ENCODE assay signal across 9 cellular contexts in genomic region chr2:79860233-79861058, GRCh38.
A peak's percentile ranks its signal among the peaks of the same experiment; 100 is the strongest.
DNase-seq lines count a peak whose midpoint lies in the region; ATAC-seq and TF ChIP-seq lines count a peak whose summit lies in the region.
"Had no signal": no experiment of that assay in that cellular context is flagged by ENCODE, and none has a peak within 500 bp of the region (broad histone marks: within the 10 kb centered on the region; RNA-seq: fewer than 3 reads in every experiment).

No MANE protein-coding gene starts in this region.

- H3K4me1 Mint-ChIP-seq in neural progenitor cell = peaks cover 28% of the 10 kb centered on the region
- no peaks in the 10 kb centered on the region for H3K4me1 Mint-ChIP-seq in effector memory CD8-positive, alpha-beta T cell (ENCODE audit: low read depth in 2 of 2)

- no peak overlapping the region for H3K4me3 Mint-ChIP-seq in neural progenitor cell
- no peak overlapping the region for H3K4me3 Mint-ChIP-seq in effector memory CD8-positive, alpha-beta T cell
- H3K4me3 Mint-ChIP-seq: dendritic cell treated with granulocyte-macrophage colony-stimulating factor and Interleukin-4, amounts not matched to agents 40 ng/mL and 50 ng/mL, for 4 days had no signal

- peaks cover 7% of the 10 kb centered on the region for H3K36me3 Mint-ChIP-seq in neural progenitor cell
- no peaks in the 10 kb centered on the region for H3K36me3 Mint-ChIP-seq in effector memory CD8-positive, alpha-beta T cell (ENCODE audit: insufficient read depth)

- H3K27me3 ChIP-seq in body of pancreas = no peaks in the 10 kb centered on the region
- H3K27me3 ChIP-seq in neural progenitor cell = no peaks in the 10 kb centered on the region

- no peaks in the 10 kb centered on the region for H3K27me3 Mint-ChIP-seq in neural progenitor cell (ENCODE audit: insufficient read depth, low read depth)
- no peaks in the 10 kb centered on the region for H3K27me3 Mint-ChIP-seq in effector memory CD8-positive, alpha-beta T cell
- H3K27me3 Mint-ChIP-seq: dendritic cell treated with granulocyte-macrophage colony-stimulating factor and Interleukin-4, amounts not matched to agents 40 ng/mL and 50 ng/mL, for 4 days had no signal

- DNase-seq in GM04503 (ENCODE audit: low read depth) = peak; percentile 9
- DNase-seq in NAMALWA (ENCODE audit: low spot score) = peak; percentile 44
- DNase-seq in body of pancreas = peak in 2 of 4 donors; percentile 17 to 38
- DNase-seq in neural progenitor cell (ENCODE audit: low spot score) = peak; percentile 61
- DNase-seq in activated T-cell treated with anti-CD3 and anti-CD28 coated beads, Interleukin-2, amount 50 U/mL, for 1 hour = no peak
- DNase-seq in activated CD4-positive, CD25-positive, alpha-beta regulatory T cell treated with anti-CD3 and anti-CD28 coated beads, Interleukin-2, amount 50 U/mL, for 72 hours = no peak
- no peak for DNase-seq in effector memory CD8-positive, alpha-beta T cell
- DNase-seq in T-helper 1 cell = no peak

- H3K9me3 ChIP-seq in body of pancreas = no peaks in the 10 kb centered on the region
- H3K9me3 ChIP-seq in neural progenitor cell (ENCODE audit: low read depth) = no peaks in the 10 kb centered on the region

- intact Hi-C loops in body of pancreas (cut with DNase I) = no loop called here

- H3K27ac Mint-ChIP-seq in neural progenitor cell = peak overlapping the region; percentile 55
- no peak overlapping the region for H3K27ac Mint-ChIP-seq in effector memory CD8-positive, alpha-beta T cell
- H3K27ac Mint-ChIP-seq: dendritic cell treated with granulocyte-macrophage colony-stimulating factor and Interleukin-4, amounts not matched to agents 40 ng/mL and 50 ng/mL, for 4 days had no signal

- 24 to 28% methylated on average over 10 of the region's 10 CpGs for WGBS in body of pancreas, 2 donors

- H3K27ac ChIP-seq in body of pancreas = no peak overlapping the region
- no peak overlapping the region for H3K27ac ChIP-seq in neural progenitor cell

- no peaks in the 10 kb centered on the region for H3K79me2 ChIP-seq in neural progenitor cell (ENCODE audit: low read depth)

- H3K9me3 Mint-ChIP-seq in neural progenitor cell = peaks cover 3% of the 10 kb centered on the region
- H3K9me3 Mint-ChIP-seq in effector memory CD8-positive, alpha-beta T cell = peaks cover 15 to 18% of the 10 kb centered on the region in 2 donors
- H3K9me3 Mint-ChIP-seq: dendritic cell treated with granulocyte-macrophage colony-stimulating factor and Interleukin-4, amounts not matched to agents 40 ng/mL and 50 ng/mL, for 4 days had no signal

- H3K4me2 ChIP-seq in neural progenitor cell = no peak overlapping the region

- peaks cover 8% of the 10 kb centered on the region for H3K4me1 ChIP-seq in body of pancreas
- H3K4me1 ChIP-seq in neural progenitor cell = peaks cover 15% of the 10 kb centered on the region

- H3K36me3 ChIP-seq in body of pancreas (replicated peaks in 1 of 2; ENCODE audit: insufficient read depth in 1 of 2, low read depth in 2 of 2) = no peaks in the 10 kb centered on the region
- no peaks in the 10 kb centered on the region for H3K36me3 ChIP-seq in neural progenitor cell

- TF ChIP-seq POLR2A in body of pancreas (IDR thresholded peaks at IDR 0.05) = no peak

- no peak overlapping the region for H3K9ac ChIP-seq in neural progenitor cell

- no peak overlapping the region for H2AFZ ChIP-seq in neural progenitor cell (replicated peaks)

- H3F3A ChIP-seq in neural progenitor cell (ENCODE audit: low read depth) = no peaks in the 10 kb centered on the region

- TF ChIP-seq CTCF in body of pancreas (IDR thresholded peaks at IDR 0.05) = peak in 6 of 7 experiments; percentile 36 to 71 (median 62)
- peak; percentile 76 for TF ChIP-seq CTCF in neural progenitor cell (IDR thresholded peaks at IDR 0.05)

- H3K4me3 ChIP-seq in body of pancreas (no peak overlapping the region), neural progenitor cell (no peak overlapping the region)

- ATAC-seq in body of pancreas = peak; percentile 80
- no peak for ATAC-seq in effector memory CD8-positive, alpha-beta T cell (replicated peaks)

- H4K20me1 ChIP-seq in neural progenitor cell (ENCODE audit: low read depth) = no peaks in the 10 kb centered on the region

Comparison
In these comparisons a context has a peak if more than half of its experiments do, and no peak if none do; other contexts are left out.
1. DNase-seq: peak in GM04503 (single experiment), NAMALWA (single experiment) and neural progenitor cell (single experiment); none in activated T-cell treated with anti-CD3 and anti-CD28 coated beads, Interleukin-2, amount 50 U/mL, for 1 hour (single experiment), activated CD4-positive, CD25-positive, alpha-beta regulatory T cell treated with anti-CD3 and anti-CD28 coated beads, Interleukin-2, amount 50 U/mL, for 72 hours (single experiment), effector memory CD8-positive, alpha-beta T cell (0 of 3) and T-helper 1 cell (0 of 5).